Comparison of ENCODE assay signal across 8 cellular contexts in genomic region chr6:49462071-49462470, GRCh38. TPM values are rescaled to one million over a fixed set of nuclear protein-coding genes. Genes with fewer than 3 reads are reported as not detected.
DNase-seq lines count a peak whose midpoint lies in the region; ATAC-seq, FAIRE-seq and TF ChIP-seq lines count a peak whose summit lies in the region.

No MANE protein-coding gene starts in this region.

- H3K4me2 ChIP-seq in GM12878 (ENCODE audit: control insufficient read depth, insufficient read depth): peak overlapping the region; percentile 86

- peaks cover 36% of the 10 kb centered on the region for H3K79me2 ChIP-seq in GM12878 (ENCODE audit: control insufficient read depth, insufficient read depth, low read length)

- H2AFZ ChIP-seq in GM12878 (ENCODE audit: control insufficient read depth, low read depth, low read length): peak overlapping the region; percentile 63

- peak overlapping the region; percentile 93 for H3K27ac Mint-ChIP-seq in stimulated activated naive CD8-positive, alpha-beta T cell treated with anti-CD3 and anti-CD28 coated beads, Interleukin-15, Interleukin-2, amounts not matched to agents 100 ng/mL and 50 ng/mL, for 24 hours
- H3K27ac Mint-ChIP-seq in mesothelial cell of epicardium: peak overlapping the region; percentile 97

- TF ChIP-seq CTCF in GM12878 (IDR thresholded peaks at IDR 0.05 in 2 of 3, conservative IDR thresholded peaks at IDR 0.05 in 1 of 3; ENCODE audit: control insufficient read depth in 2 of 3, extremely low read depth in 1 of 3, insufficient read depth in 1 of 3, low read depth in 3 of 3, low read length in 3 of 3) (no peak), mesothelial cell of epicardium (IDR thresholded peaks at IDR 0.05; ENCODE audit: unreplicated experiment) (no peak)

- peak overlapping the region; percentile 80 for H3K27ac ChIP-seq in GM12878 (ENCODE audit: control insufficient read depth, insufficient read depth)

- no TSS peak for BruUV-seq in GM12878 (replicated peaks; lab: Mats Ljungman, UMichigan)

- H3K9me3 ChIP-seq in GM12878 (replicated peaks; ENCODE audit: control insufficient read depth, insufficient read depth, low read length): no peaks in the 10 kb centered on the region

- no peak for ATAC-seq in stimulated activated naive CD8-positive, alpha-beta T cell treated with anti-CD3 and anti-CD28 coated beads, Interleukin-15, Interleukin-2, amounts not matched to agents 100 U/mL and 50 U/mL, for 24 hours
- no peak for ATAC-seq in GM12878

- SMC1A ChIA-PET in GM12878 (lab: Charles Lee; ENCODE audit: uncharacterized antibody, unreplicated experiment): interaction anchor here (0.7 to 1.2 kb wide), 2 partner anchors 9 to 12 kb away, joined by 4 to 5 read pairs; no protein-coding TSS in a partner anchor

- TF ChIP-seq POLR2A in GM12878 (IDR thresholded peaks at IDR 0.05; ENCODE audit: low read depth, low read length): no peak

- in situ Hi-C loops in GM12878 (cut with MboI): no loop called here

- RAD21 ChIA-PET in GM12878 (lab: Charles Lee; ENCODE audit: unreplicated experiment): no interaction called here

- no peaks in the 10 kb centered on the region for H3K27me3 ChIP-seq in GM12878 (replicated peaks in 1 of 2; ENCODE audit: control insufficient read depth in 2 of 2, insufficient read depth in 2 of 2, low read length in 1 of 2)

- POLR2A ChIA-PET in GM12878 (lab: Charles Lee): no interaction called here

- TF ChIP-seq RAD21 in GM12878 (IDR thresholded peaks at IDR 0.05; ENCODE audit: insufficient read depth, low read depth, low read length): no peak

- H4K20me1 ChIP-seq in GM12878 (ENCODE audit: control insufficient read depth, insufficient read depth): no peaks in the 10 kb centered on the region

- peak overlapping the region; percentile 92 for H3K4me3 ChIP-seq in GM12878

- DNase-seq in stimulated activated naive CD8-positive, alpha-beta T cell treated with anti-CD3 and anti-CD28 coated beads, Interleukin-15, Interleukin-2, amounts not matched to agents 100 U/mL and 50 U/mL, for 24 hours: no peak
- DNase-seq in GM12878 (ENCODE audit: low read depth, low spot score) (no peak), mesothelial cell of epicardium (ENCODE audit: low spot score in 2 of 2, unreplicated experiment in 2 of 2) (no peak), GM19240 (ENCODE audit: insufficient read length, low spot score) (no peak), RCC 7860 (ENCODE audit: low spot score) (no peak)
- no peak for DNase-seq in stimulated activated CD4-positive, alpha-beta T cell treated with anti-CD3 and anti-CD28 coated beads, Interleukin-1b, Interleukin-23, amount 100 ng/mL, for 48 hours
- no peak for DNase-seq in stimulated activated CD4-positive, alpha-beta T cell treated with anti-CD3 and anti-CD28 coated beads, Interleukin-4, amount 100 ng/mL, for 24 hours

- 32% methylated on average over 3 of the region's 3 CpGs for WGBS in GM12878 (ENCODE audit: insufficient coverage, insufficient replicate concordance, low lambda C conversion rate, missing lambda C conversion rate)

- TF ChIP-seq EP300 in GM12878 (IDR thresholded peaks at IDR 0.05; ENCODE audit: borderline replicate concordance in 1 of 2, control insufficient read depth in 1 of 2, low read depth in 2 of 2, low read length in 2 of 2): no peak

- no peak for FAIRE-seq in GM12878 (lab: Jason Lieb, UNC)
- no peak for FAIRE-seq in RCC 7860 (lab: Jason Lieb, UNC)

- peaks cover 4% of the 10 kb centered on the region; the same call in 1 of the 2 replicates for H3K4me1 ChIP-seq in GM12878 (ENCODE audit: control insufficient read depth, insufficient read depth, low read length)

- peaks cover 17% of the 10 kb centered on the region for H3K36me3 Mint-ChIP-seq in stimulated activated naive CD8-positive, alpha-beta T cell treated with anti-CD3 and anti-CD28 coated beads, Interleukin-15, Interleukin-2, amounts not matched to agents 100 ng/mL and 50 ng/mL, for 24 hours (ENCODE audit: low read depth)
- H3K36me3 Mint-ChIP-seq in mesothelial cell of epicardium: peaks cover 10% of the 10 kb centered on the region

- peak overlapping the region; percentile 89 for H3K9ac ChIP-seq in GM12878 (ENCODE audit: control insufficient read depth, insufficient read depth, low read length)

- peak overlapping the region; percentile 100 for H3K4me3 Mint-ChIP-seq in stimulated activated naive CD8-positive, alpha-beta T cell treated with anti-CD3 and anti-CD28 coated beads, Interleukin-15, Interleukin-2, amounts not matched to agents 100 ng/mL and 50 ng/mL, for 24 hours
- H3K4me3 Mint-ChIP-seq in mesothelial cell of epicardium: peak overlapping the region; percentile 99

- H3K27me3 Mint-ChIP-seq in stimulated activated naive CD8-positive, alpha-beta T cell treated with anti-CD3 and anti-CD28 coated beads, Interleukin-15, Interleukin-2, amounts not matched to agents 100 ng/mL and 50 ng/mL, for 24 hours: no peaks in the 10 kb centered on the region
- no peaks in the 10 kb centered on the region for H3K27me3 Mint-ChIP-seq in mesothelial cell of epicardium (ENCODE audit: low read depth)

- peaks cover 51% of the 10 kb centered on the region for H3K4me1 Mint-ChIP-seq in stimulated activated naive CD8-positive, alpha-beta T cell treated with anti-CD3 and anti-CD28 coated beads, Interleukin-15, Interleukin-2, amounts not matched to agents 100 ng/mL and 50 ng/mL, for 24 hours (ENCODE audit: low read depth)
- H3K4me1 Mint-ChIP-seq in mesothelial cell of epicardium: peaks cover 24% of the 10 kb centered on the region

- CTCF ChIA-PET in GM12878 (lab: Yijun Ruan, JAX): interaction anchor here (1.4 kb wide), 1 partner anchor 9 kb away, joined by 7 read pairs; no protein-coding TSS in a partner anchor

- no peaks in the 10 kb centered on the region for H3K9me3 Mint-ChIP-seq in stimulated activated naive CD8-positive, alpha-beta T cell treated with anti-CD3 and anti-CD28 coated beads, Interleukin-15, Interleukin-2, amounts not matched to agents 100 ng/mL and 50 ng/mL, for 24 hours
- H3K9me3 Mint-ChIP-seq in mesothelial cell of epicardium: no peaks in the 10 kb centered on the region

- intact Hi-C loops in GM12878 (cut with micrococcal nuclease; ENCODE audit: unreplicated experiment): no loop called here

- H3K36me3 ChIP-seq in GM12878 (ENCODE audit: control insufficient read depth in 2 of 2, insufficient read depth in 2 of 2, low read length in 1 of 2): no peaks in the 10 kb centered on the region

RNA-seq across cellular contexts. Expression of gene MMUT, which starts 1.0 kb away (rescaled TPM):
- 10.4 and 10.7 TPM in 2 replicates for total RNA-seq in GM12878 (2013; cell fraction: nucleolus; rRNA removed)
- 6.4 and 6.6 TPM in 2 replicates for total RNA-seq in GM12878 (2014; rRNA removed)
- total RNA-seq in GM12878 (2014; rRNA removed; fragmentation: Illumina TruSeq; extraction: Trizol): 12.2 and 12.9 TPM in 2 replicates
- 11.1 and 12.0 TPM in 2 replicates for total RNA-seq in GM12878 (2021)
- polyA plus RNA-seq in GM12878 (2011; ENCODE audit: low read depth): 8.2 TPM
- 15.3 and 24.6 TPM in 2 replicates for polyA plus RNA-seq in GM12878 (2011; rRNA removed)
- 4.5 and 5.1 TPM in 2 replicates for polyA plus RNA-seq in GM12878 (2011; cell fraction: cytosol; rRNA removed)
- polyA plus RNA-seq in GM12878 (2011; cell fraction: nucleus; rRNA removed): 25.8 and 41.6 TPM in 2 replicates
- polyA plus RNA-seq in GM12878 (2012): 9.4 and 11.9 TPM in 2 replicates
- polyA plus RNA-seq in GM12878 (2014; fragmentation: Illumina TruSeq; extraction: Trizol): 13.1 and 15.5 TPM in 2 replicates
- polyA plus RNA-seq in GM12878 (2014; fragmentation: Nextera tagmentation; extraction: Ambion mirVana): 10 to 100 TPM; 13.8 to 14.4 TPM
- polyA plus RNA-seq in GM12878 (2014; rRNA removed): 7.9 and 10.1 TPM in 2 replicates
- polyA plus RNA-seq in GM12878 (2016; fragmentation: Nextera tagmentation; extraction: Ambion mirVana): 10 to 100 TPM; 20.7 to 21.5 TPM
- 10.7 and 12.1 TPM in 2 replicates for polyA minus RNA-seq in GM12878 (2011; rRNA and poly(A)+ RNA removed)
- polyA minus RNA-seq in GM12878 (2011; cell fraction: cytosol; rRNA and poly(A)+ RNA removed): 2.8 and 3.3 TPM in 2 replicates
- 8.6 and 11.5 TPM in 2 replicates for polyA minus RNA-seq in GM12878 (2011; cell fraction: nucleus; rRNA and poly(A)+ RNA removed)
- 19.8 to 20.1 TPM (median 20.0 TPM) in 3 replicates for total RNA-seq in mesothelial cell of epicardium

RNA-seq across cellular contexts. Expression of gene CENPQ, which starts 1.1 kb away (rescaled TPM):
- total RNA-seq in GM12878 (2013; cell fraction: nucleolus; rRNA removed): 5.4 TPM in 2 replicates
- 9.6 and 11.6 TPM in 2 replicates for total RNA-seq in GM12878 (2014; rRNA removed)
- 15.9 and 16.8 TPM in 2 replicates for total RNA-seq in GM12878 (2014; rRNA removed; fragmentation: Illumina TruSeq; extraction: Trizol)
- total RNA-seq in GM12878 (2021): 9.6 and 10.8 TPM in 2 replicates
- 3.4 TPM for polyA plus RNA-seq in GM12878 (2011; ENCODE audit: low read depth)
- polyA plus RNA-seq in GM12878 (2011; rRNA removed): 17.7 and 34.4 TPM in 2 replicates
- polyA plus RNA-seq in GM12878 (2011; cell fraction: cytosol; rRNA removed): 4.0 and 4.8 TPM in 2 replicates
- polyA plus RNA-seq in GM12878 (2011; cell fraction: nucleus; rRNA removed): 8.3 and 9.4 TPM in 2 replicates
- 7.5 and 9.1 TPM in 2 replicates for polyA plus RNA-seq in GM12878 (2012)
- polyA plus RNA-seq in GM12878 (2014; fragmentation: Illumina TruSeq; extraction: Trizol): 18.7 and 21.7 TPM in 2 replicates
- 10 to 100 TPM; 23.6 to 34.2 TPM for polyA plus RNA-seq in GM12878 (2014; fragmentation: Nextera tagmentation; extraction: Ambion mirVana)
- 6.9 and 7.4 TPM in 2 replicates for polyA plus RNA-seq in GM12878 (2014; rRNA removed)
- 10 to 100 TPM; 17.8 to 19.0 TPM for polyA plus RNA-seq in GM12878 (2016; fragmentation: Nextera tagmentation; extraction: Ambion mirVana)
- 4.3 and 5.4 TPM in 2 replicates for polyA minus RNA-seq in GM12878 (2011; rRNA and poly(A)+ RNA removed)
- 1.3 and 2.6 TPM in 2 replicates for polyA minus RNA-seq in GM12878 (2011; cell fraction: cytosol; rRNA and poly(A)+ RNA removed)
- polyA minus RNA-seq in GM12878 (2011; cell fraction: nucleus; rRNA and poly(A)+ RNA removed): 1.6 and 2.6 TPM in 2 replicates
- total RNA-seq in mesothelial cell of epicardium: 5.0 to 5.9 TPM (median 5.4 TPM) in 3 replicates

RNA-seq across cellular contexts. Expression of gene GLYATL3, which starts 37.7 kb away (rescaled TPM):
- total RNA-seq in GM12878 (2013; cell fraction: nucleolus; rRNA removed): not detected in 2 replicates
- total RNA-seq in GM12878 (2014; rRNA removed): not detected in 2 replicates
- not detected in 2 replicates for total RNA-seq in GM12878 (2014; rRNA removed; fragmentation: Illumina TruSeq; extraction: Trizol)
- total RNA-seq in GM12878 (2021): not detected in 2 replicates
- polyA plus RNA-seq in GM12878 (2011; ENCODE audit: low read depth): not detected
- not detected in 2 replicates for polyA plus RNA-seq in GM12878 (2011; rRNA removed)
- not detected in 2 replicates for polyA plus RNA-seq in GM12878 (2011; cell fraction: cytosol; rRNA removed)
- not detected in 2 replicates for polyA plus RNA-seq in GM12878 (2011; cell fraction: nucleus; rRNA removed)
- polyA plus RNA-seq in GM12878 (2012): not detected in 2 replicates
- not detected in 2 replicates for polyA plus RNA-seq in GM12878 (2014; fragmentation: Illumina TruSeq; extraction: Trizol)
- polyA plus RNA-seq in GM12878 (2014; fragmentation: Nextera tagmentation; extraction: Ambion mirVana): not detected
- polyA plus RNA-seq in GM12878 (2014; rRNA removed): not detected in 2 replicates
- polyA plus RNA-seq in GM12878 (2016; fragmentation: Nextera tagmentation; extraction: Ambion mirVana): not detected
- not detected in 2 replicates for polyA minus RNA-seq in GM12878 (2011; rRNA and poly(A)+ RNA removed)
- not detected in 2 replicates for polyA minus RNA-seq in GM12878 (2011; cell fraction: cytosol; rRNA and poly(A)+ RNA removed)
- not detected in 2 replicates for polyA minus RNA-seq in GM12878 (2011; cell fraction: nucleus; rRNA and poly(A)+ RNA removed)
- not detected in 3 replicates for total RNA-seq in mesothelial cell of epicardium
